11 cellular contexts compared by ENCODE assay signal in genomic region chr2:146081459-146081858, GRCh38.
"Had no signal": no experiment of that assay in that cellular context is flagged by ENCODE, and none has a peak within 500 bp of the region (broad histone marks: within the 10 kb centered on the region; RNA-seq: fewer than 3 reads in every experiment).

No MANE protein-coding gene starts in this region.

- H3K9me3 ChIP-seq: HAP-1 had no signal

- H3K36me3 ChIP-seq: HAP-1 had no signal

- H3K27ac ChIP-seq: GM23248 had no signal

- DNase-seq: GM23248, GOT3, H7, H9, HCEC 1CT, HFFc6 had no signal

- ATAC-seq: GM23338, HCT116 had no signal

- H3K4me2 ChIP-seq: GM23338 had no signal

- H2AFZ ChIP-seq: GM23248, GM23338 had no signal

- FAIRE-seq: H1, H54 had no signal

- H3K4me3 ChIP-seq: GM23248, GM23338, HAP-1 had no signal

- H3K9ac ChIP-seq: GM23248 had no signal
